8 cellular contexts compared by ENCODE assay signal in the genomic region with DNA sequence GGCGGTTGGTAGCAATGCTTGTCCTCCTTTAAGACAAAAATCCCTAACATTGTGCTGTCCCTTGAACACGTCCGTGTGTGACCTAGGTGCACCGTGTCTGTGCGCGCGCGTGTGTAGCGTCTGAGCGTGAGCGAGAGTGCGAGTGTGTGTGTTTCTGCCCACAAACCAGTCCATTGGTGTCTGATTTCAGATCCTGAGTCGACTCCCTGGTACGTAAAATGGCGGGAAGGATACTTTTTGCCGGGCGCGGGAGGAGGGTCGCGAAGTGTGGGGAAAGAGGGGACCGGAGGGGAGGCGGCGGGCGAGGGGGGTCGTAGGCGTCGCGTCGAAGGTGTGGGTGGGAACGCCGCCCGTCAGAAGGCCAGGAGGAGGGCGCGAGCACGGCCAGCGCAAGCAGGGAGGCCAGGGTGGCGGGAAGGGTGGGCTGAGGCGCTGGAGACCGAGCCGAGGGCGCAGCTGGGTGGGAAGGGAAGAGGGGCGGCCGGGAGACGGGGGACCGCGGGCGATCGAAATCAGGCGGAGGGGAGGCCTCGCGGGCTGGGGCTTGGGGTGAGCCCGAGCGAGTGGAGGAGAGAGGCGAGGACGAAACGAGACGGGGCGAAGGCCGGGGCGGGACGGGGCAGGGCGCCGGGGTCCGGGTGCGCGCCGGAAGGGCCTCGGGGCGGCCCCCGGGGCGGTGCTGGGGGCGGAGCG. TPM values are rescaled to one million over a fixed set of nuclear protein-coding genes. Genes with fewer than 3 reads are reported as not detected.
DNase-seq lines count a peak whose midpoint lies in the region; TF ChIP-seq lines count a peak whose summit lies in the region.

No MANE protein-coding gene starts in this region.

- H3K27ac ChIP-seq in colonic mucosa (no peak overlapping the region), sigmoid colon (no peak overlapping the region)

- H3K4me1 ChIP-seq in colonic mucosa: peaks cover 6% of the 10 kb centered on the region
- peaks cover 0 to 36% (median 22%) of the 10 kb centered on the region in 4 donors for H3K4me1 ChIP-seq in sigmoid colon

- no peak for TF ChIP-seq CTCF in colonic mucosa (IDR thresholded peaks at IDR 0.05)
- TF ChIP-seq CTCF in sigmoid colon (IDR thresholded peaks at IDR 0.05): no peak
- TF ChIP-seq CTCF in HFFc6 (IDR thresholded peaks at IDR 0.05): no peak

- DNase-seq in DMS 273 (lab: John Stamatoyannopoulos, UW; ENCODE audit: unreplicated experiment): peak; percentile 49
- no peak for DNase-seq in DMS 273 treated with DMSO at 0.1 percent for 48 hours (lab: John Stamatoyannopoulos, UW)
- DNase-seq in NCI-H2029 (lab: John Stamatoyannopoulos, UW): peak; percentile 71
- no peak for DNase-seq in colonic mucosa
- no peak for DNase-seq in sigmoid colon
- no peak for DNase-seq in NOMO-1 treated with dmso at 0.1 percent for 144 hours (lab: John Stamatoyannopoulos, UW; ENCODE audit: unreplicated experiment)
- no peak for DNase-seq in HFFc6
- no peak for DNase-seq in UCSD-AML1 (lab: John Stamatoyannopoulos, UW; ENCODE audit: unreplicated experiment)

- peaks cover 53% of the 10 kb centered on the region for H3K27me3 Mint-ChIP-seq in HFFc6 (ENCODE audit: insufficient read depth)

- H3K4me3 ChIP-seq in colonic mucosa (peak overlapping the region; percentile 47), sigmoid colon (peak overlapping the region in 3 of 4 donors; percentile 28 to 44 (median 39))

- 3 to 4% methylated on average over 73 of the region's 73 CpGs for WGBS in sigmoid colon, 2 donors

- no peaks in the 10 kb centered on the region for H3K9me3 ChIP-seq in colonic mucosa
- no peaks in the 10 kb centered on the region for H3K9me3 ChIP-seq in sigmoid colon

- no peak overlapping the region for H3K4me3 Mint-ChIP-seq in HFFc6

- no peak for TF ChIP-seq POLR2A in sigmoid colon (IDR thresholded peaks at IDR 0.05)

- H3K27me3 ChIP-seq in colonic mucosa (peaks cover 69% of the 10 kb centered on the region), sigmoid colon (peaks cover 63 to 100% (median 84%) of the 10 kb centered on the region in 3 donors)

- H3K36me3 Mint-ChIP-seq in HFFc6 (ENCODE audit: low read depth): no peaks in the 10 kb centered on the region; the same call in 1 of the 2 replicates

- intact Hi-C loops in colonic mucosa (cut with DNase I): no loop called here
- intact Hi-C loops in sigmoid colon (cut with DNase I): no loop called here

- no peak overlapping the region for H3K9ac ChIP-seq in colonic mucosa (ENCODE audit: low read depth in 2 of 2, low read length in 2 of 2)

- H3K36me3 ChIP-seq in colonic mucosa (no peaks in the 10 kb centered on the region), sigmoid colon (no peaks in the 10 kb centered on the region)

- H3K9me3 Mint-ChIP-seq in HFFc6: no peaks in the 10 kb centered on the region

- peaks cover 16% of the 10 kb centered on the region for H3K4me1 Mint-ChIP-seq in HFFc6 (ENCODE audit: low read depth)

- TF ChIP-seq EP300 in sigmoid colon (IDR thresholded peaks at IDR 0.05): no peak

- H3K27ac Mint-ChIP-seq in HFFc6: no peak overlapping the region

RNA-seq across cellular contexts. Expression of gene OTP, which starts 8.8 kb away (rescaled TPM):
- total RNA-seq in colonic mucosa (not detected), sigmoid colon (not detected)
- polyA plus RNA-seq in sigmoid colon: not detected
- total RNA-seq in HFFc6 (2021; fragmentation: NEBNext Ultra II Directional; extraction: Animal tissue kit (Norgen Biotek cat#: 25700)): not detected

Comparison
In these comparisons a context has a peak if more than half of its experiments do, and no peak if none do; other contexts are left out.
1. DNase-seq: peak in DMS 273 (single experiment) and NCI-H2029 (single experiment); none in DMS 273 treated with DMSO at 0.1 percent for 48 hours (single experiment), colonic mucosa (single experiment), sigmoid colon (single experiment), NOMO-1 treated with dmso at 0.1 percent for 144 hours (single experiment), HFFc6 (single experiment) and UCSD-AML1 (single experiment).